Comparison of ENCODE assay signal across 27 cellular contexts in genomic region chr17:290121-290521, GRCh38.
DNase-seq lines count a peak whose midpoint lies in the region; ATAC-seq and TF ChIP-seq lines count a peak whose summit lies in the region.
"Had no signal": no experiment of that assay in that cellular context is flagged by ENCODE, and none has a peak within 500 bp of the region (broad histone marks: within the 10 kb centered on the region; RNA-seq: fewer than 3 reads in every experiment).

No MANE protein-coding gene starts in this region.

- 97% methylated on average over 21 of the region's 21 CpGs for whole genome bisulfite sequencing in right cardiac atrium
- 96% methylated on average over 20 to 21 of the region's 21 CpGs for WGBS in aorta, 2 donors

- no peaks in the 10 kb centered on the region for H3K79me2 ChIP-seq in osteoblast (ENCODE audit: insufficient read depth, low read length)
- H3K79me2 ChIP-seq: parathyroid adenoma had no signal

- DNase-seq in right cardiac atrium: peak in 2 of 3 donors; percentile 32 to 44
- no peak for DNase-seq in left ventricle myocardium inferior
- DNase-seq in central memory CD8-positive, alpha-beta T cell (ENCODE audit: low spot score in 2 of 2): no peak
- peak; percentile 83 for DNase-seq in osteoblast (ENCODE audit: insufficient read length, low spot score, missing footprints)
- DNase-seq in aorta: peak; percentile 28 to 55
- DNase-seq in A172 (ENCODE audit: low spot score): no peak
- DNase-seq: activated CD4-positive, alpha-beta T cell treated with anti-CD3 and anti-CD28 coated beads for 48 hours; activated gamma-delta T cell; activated T-cell treated with anti-CD3 and anti-CD28 coated beads, Interleukin-2, amount 50 U/mL, for 1 hour; cerebellar nuclear complex; esophagus squamous epithelium; foreskin keratinocyte; naive thymus-derived CD8-positive, alpha-beta T cell; NCI-H1930; NCI-H524 treated with DMSO at 0.1 percent for 48 hours; PC-9; stimulated activated CD4-positive, alpha-beta T cell treated with anti-CD3 and anti-CD28 coated beads, Interleukin-12 subunit alpha, Interleukin-12 subunit beta, amount 100 ng/mL, for 4 hours; stimulated activated CD4-positive, alpha-beta T cell treated with anti-CD3 and anti-CD28 coated beads, Interleukin-2, amount 100 ng/mL, for 48 hours; stomach had no signal

- H3K4me1 ChIP-seq in right cardiac atrium (ENCODE audit: control insufficient read depth, insufficient read depth, low read length): no peaks in the 10 kb centered on the region
- H3K4me1 ChIP-seq in left ventricle myocardium inferior: no peaks in the 10 kb centered on the region
- H3K4me1 ChIP-seq in osteoblast (ENCODE audit: insufficient read depth, low read length): no peaks in the 10 kb centered on the region
- H3K4me1 ChIP-seq in aorta (ENCODE audit: control insufficient read depth in 1 of 2, insufficient read depth in 2 of 2, low read length in 2 of 2): no peaks in the 10 kb centered on the region
- H3K4me1 ChIP-seq: body of pancreas, Caco-2, esophagus squamous epithelium, foreskin keratinocyte, HAP-1, parathyroid adenoma, stomach, thyroid gland had no signal

- no peak overlapping the region for H3K4me2 ChIP-seq in osteoblast (ENCODE audit: insufficient read depth, low read length)
- H3K4me2 ChIP-seq: PC-9 had no signal

- H3K36me3 ChIP-seq in left ventricle myocardium inferior: no peaks in the 10 kb centered on the region
- no peaks in the 10 kb centered on the region for H3K36me3 ChIP-seq in osteoblast (ENCODE audit: insufficient read depth, low read length)
- H3K36me3 ChIP-seq in aorta (ENCODE audit: control insufficient read depth in 1 of 2, insufficient read depth in 2 of 2, low read length in 1 of 2): no peaks in the 10 kb centered on the region
- H3K36me3 ChIP-seq: HAP-1, thyroid gland had no signal

- H3K27ac ChIP-seq in right cardiac atrium (ENCODE audit: low read length) (no peak overlapping the region), left ventricle myocardium inferior (replicated peaks) (no peak overlapping the region), osteoblast (ENCODE audit: low read depth, low read length) (no peak overlapping the region), aorta (ENCODE audit: low read depth in 1 of 2, low read length in 2 of 2) (no peak overlapping the region)
- H3K27ac ChIP-seq: body of pancreas, C4-2B, esophagus squamous epithelium, foreskin keratinocyte, HL-60, parathyroid adenoma, PC-9, stomach had no signal

- H3K4me3 Mint-ChIP-seq in central memory CD8-positive, alpha-beta T cell: no peak overlapping the region
- H3K4me3 Mint-ChIP-seq: naive thymus-derived CD8-positive, alpha-beta T cell had no signal

- intact Hi-C loops in right cardiac atrium (cut with DNase I) (no loop called here), left ventricle myocardium inferior (cut with micrococcal nuclease) (no loop called here), aorta (cut with DNase I) (no loop called here)

- TF ChIP-seq CTCF in left ventricle myocardium inferior (IDR thresholded peaks at IDR 0.05; ENCODE audit: borderline replicate concordance) (no peak), osteoblast (IDR thresholded peaks at IDR 0.05; ENCODE audit: extremely low read depth, low read depth, low read length) (no peak)

- ATAC-seq in right cardiac atrium: no peak
- ATAC-seq in central memory CD8-positive, alpha-beta T cell (replicated peaks; ENCODE audit: extremely low read depth, poor library complexity, severe bottlenecking): no peak
- ATAC-seq in aorta (ENCODE audit: low FRiP score): no peak
- no peak for ATAC-seq in HG03135 (IDR thresholded peaks at IDR 0.05; ENCODE audit: unreplicated experiment)
- ATAC-seq: body of pancreas; foreskin keratinocyte; naive thymus-derived CD8-positive, alpha-beta T cell had no signal

- peaks cover 13% of the 10 kb centered on the region for H3K27me3 Mint-ChIP-seq in central memory CD8-positive, alpha-beta T cell

- H3K36me3 Mint-ChIP-seq in central memory CD8-positive, alpha-beta T cell (ENCODE audit: insufficient read depth): peaks cover 10% of the 10 kb centered on the region

- peaks cover 19% of the 10 kb centered on the region for H3K4me1 Mint-ChIP-seq in central memory CD8-positive, alpha-beta T cell

- H4K20me1 ChIP-seq in osteoblast (ENCODE audit: insufficient read depth, low read length): no peaks in the 10 kb centered on the region

- no peaks in the 10 kb centered on the region for H3K9me3 Mint-ChIP-seq in central memory CD8-positive, alpha-beta T cell
- H3K9me3 Mint-ChIP-seq: naive thymus-derived CD8-positive, alpha-beta T cell had no signal

- H3K9me3 ChIP-seq in right cardiac atrium (ENCODE audit: control insufficient read depth, low read length) (no peaks in the 10 kb centered on the region), left ventricle myocardium inferior (replicated peaks) (no peaks in the 10 kb centered on the region), osteoblast (ENCODE audit: low read depth, low read length) (no peaks in the 10 kb centered on the region), aorta (ENCODE audit: control insufficient read depth, low read length) (no peaks in the 10 kb centered on the region)
- H3K9me3 ChIP-seq: body of pancreas, Caco-2, esophagus squamous epithelium, HAP-1, stomach, thyroid gland had no signal

- H3K4me3 ChIP-seq in right cardiac atrium (ENCODE audit: low read length) (no peak overlapping the region), left ventricle myocardium inferior (no peak overlapping the region), osteoblast (ENCODE audit: insufficient read depth, low read length) (no peak overlapping the region), aorta (ENCODE audit: low read length in 2 of 2) (no peak overlapping the region)
- H3K4me3 ChIP-seq: body of pancreas, esophagus squamous epithelium, HAP-1, PC-9, stomach, thyroid gland had no signal

- no peak overlapping the region for H2AFZ ChIP-seq in osteoblast (ENCODE audit: low read length)
- H2AFZ ChIP-seq: parathyroid adenoma, PC-9 had no signal

- peak overlapping the region; percentile 87 for H3K27ac Mint-ChIP-seq in central memory CD8-positive, alpha-beta T cell (ENCODE audit: low read depth)

- H3K27me3 ChIP-seq in right cardiac atrium (ENCODE audit: control insufficient read depth, insufficient read depth) (no peaks in the 10 kb centered on the region), left ventricle myocardium inferior (ENCODE audit: low read depth) (peaks cover 30% of the 10 kb centered on the region), osteoblast (ENCODE audit: insufficient read depth, low read length) (peaks cover 4% of the 10 kb centered on the region), aorta (ENCODE audit: control insufficient read depth in 1 of 2, insufficient read depth in 2 of 2, low read length in 1 of 2) (no peaks in the 10 kb centered on the region)
- H3K27me3 ChIP-seq: body of pancreas, foreskin keratinocyte, thyroid gland had no signal

Comparison
In these comparisons a context has a peak if more than half of its experiments do, and no peak if none do; other contexts are left out.
1. DNase-seq: peak in right cardiac atrium (2 of 3), osteoblast (single experiment) and aorta (2 of 2); none in left ventricle myocardium inferior (single experiment), central memory CD8-positive, alpha-beta T cell (0 of 2) and A172 (single experiment).